ENCODE assay signal across 15 cellular contexts in the genomic region with DNA sequence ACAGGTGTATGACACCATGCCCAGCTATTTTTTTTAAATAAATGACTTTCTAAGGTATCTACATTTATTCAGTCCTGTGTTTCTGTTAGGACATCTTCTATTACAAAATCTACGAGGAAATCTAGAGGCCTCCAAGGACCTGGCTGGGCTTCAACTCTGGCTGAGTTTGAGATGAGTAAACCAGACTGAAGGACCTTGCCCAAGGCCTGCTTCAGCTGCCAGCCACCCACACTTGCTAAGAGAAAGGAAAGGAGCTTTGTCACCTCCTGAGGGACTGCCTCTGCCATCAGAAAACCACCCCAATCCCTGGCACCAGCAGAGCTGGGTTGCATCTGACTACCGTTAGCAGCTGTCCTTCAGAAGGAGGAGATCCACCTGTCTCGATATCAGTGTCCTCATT. TPM values are rescaled to one million over a fixed set of nuclear protein-coding genes. Genes with fewer than 3 reads are reported as not detected.
DNase-seq lines count a peak whose midpoint lies in the region; ATAC-seq and TF ChIP-seq lines count a peak whose summit lies in the region.
"Had no signal": no experiment of that assay in that cellular context is flagged by ENCODE, and none has a peak within 500 bp of the region (broad histone marks: within the 10 kb centered on the region; RNA-seq: fewer than 3 reads in every experiment).

No MANE protein-coding gene starts in this region.

- no peaks in the 10 kb centered on the region for H3K36me3 Mint-ChIP-seq in osteocyte (ENCODE audit: unreplicated experiment)

- no peak overlapping the region for H3K27ac ChIP-seq in foreskin keratinocyte

- TF ChIP-seq CTCF in osteocyte (IDR thresholded peaks at IDR 0.05) (no peak), foreskin keratinocyte (conservative IDR thresholded peaks at IDR 0.05) (no peak)

- peaks cover 29% of the 10 kb centered on the region for H3K4me1 ChIP-seq in foreskin keratinocyte

- TF ChIP-seq POLR2A in erythroblast (IDR thresholded peaks at IDR 0.05; ENCODE audit: low read length), result peak; percentile 23

- peak; percentile 21 for DNase-seq in AG08396 (ENCODE audit: low spot score)
- peak; percentile 36 for DNase-seq in LHCN-M2 (ENCODE audit: low read depth)
- no peak for DNase-seq in erythroblast (lab: John Stamatoyannopoulos, UW)
- no peak for DNase-seq in osteocyte (ENCODE audit: extremely low spot score, unreplicated experiment)
- DNase-seq in SKM-1 (lab: John Stamatoyannopoulos, UW; ENCODE audit: unreplicated experiment), result no peak
- DNase-seq in activated T-cell treated with anti-CD3 and anti-CD28 coated beads for 4 hours, result no peak
- DNase-seq in foreskin keratinocyte, result no peak
- DNase-seq: activated CD4-positive, alpha-beta T cell treated with anti-CD3 and anti-CD28 coated beads for 48 hours; head of caudate nucleus; NCI-H1092 treated with DMSO at 0.1 percent for 48 hours; NCI-H82; SW 1271 had no signal

- peaks cover 14% of the 10 kb centered on the region for H3K4me1 Mint-ChIP-seq in osteocyte (ENCODE audit: unreplicated experiment)

- peak overlapping the region; percentile 79 for H3K4me3 Mint-ChIP-seq in osteocyte (ENCODE audit: unreplicated experiment)

- no peaks in the 10 kb centered on the region for H3K9me3 Mint-ChIP-seq in osteocyte (ENCODE audit: unreplicated experiment)
- H3K9me3 Mint-ChIP-seq: dendritic cell treated with granulocyte-macrophage colony-stimulating factor and Interleukin-4, amounts not matched to agents 40 ng/mL and 50 ng/mL, for 4 days had no signal

- no peak overlapping the region for H3K27ac Mint-ChIP-seq in osteocyte (ENCODE audit: unreplicated experiment)
- H3K27ac Mint-ChIP-seq: dendritic cell treated with granulocyte-macrophage colony-stimulating factor and Interleukin-4, amounts not matched to agents 40 ng/mL and 50 ng/mL, for 4 days had no signal

- H3K27me3 Mint-ChIP-seq in osteocyte (ENCODE audit: unreplicated experiment), result peaks cover 13% of the 10 kb centered on the region

- no peaks in the 10 kb centered on the region for H3K27me3 ChIP-seq in foreskin keratinocyte
- H3K27me3 ChIP-seq: testis had no signal

- ATAC-seq in HG03571 (IDR thresholded peaks at IDR 0.05; ENCODE audit: unreplicated experiment), result no peak
- no peak for ATAC-seq in foreskin keratinocyte

RNA-seq across cellular contexts. Expression of a gene that starts 1.3 kb away (rescaled TPM):
- total RNA-seq in LHCN-M2 (2014; rRNA removed), result 26.2 and 35.1 TPM in 2 replicates
- 24.0 TPM for polyA plus RNA-seq in LHCN-M2 (2012)
- 15.4 and 19.1 TPM in 2 replicates for total RNA-seq in osteocyte
- total RNA-seq in foreskin keratinocyte, result 61.6 and 62.2 TPM in 2 replicates
- 24.3 and 29.5 TPM in 2 replicates for polyA plus RNA-seq in foreskin keratinocyte

RNA-seq across cellular contexts. Expression of a gene that starts 49.7 kb away (rescaled TPM):
- total RNA-seq in LHCN-M2 (2014; rRNA removed) (208 and 214 TPM in 2 replicates), osteocyte (92.7 and 97.6 TPM in 2 replicates), foreskin keratinocyte (46.6 and 53.7 TPM in 2 replicates)
- 139 TPM for polyA plus RNA-seq in LHCN-M2 (2012)
- 70.5 and 71.3 TPM in 2 replicates for polyA plus RNA-seq in foreskin keratinocyte

Comparison
In these comparisons a context has a peak if more than half of its experiments do, and no peak if none do; other contexts are left out.
1. DNase-seq: peak in AG08396 (single experiment) and LHCN-M2 (single experiment); none in erythroblast (0 of 2), osteocyte (single experiment), SKM-1 (single experiment), activated T-cell treated with anti-CD3 and anti-CD28 coated beads for 4 hours (single experiment) and foreskin keratinocyte (0 of 2).